8 cellular contexts compared by ENCODE assay signal in the genomic region with DNA sequence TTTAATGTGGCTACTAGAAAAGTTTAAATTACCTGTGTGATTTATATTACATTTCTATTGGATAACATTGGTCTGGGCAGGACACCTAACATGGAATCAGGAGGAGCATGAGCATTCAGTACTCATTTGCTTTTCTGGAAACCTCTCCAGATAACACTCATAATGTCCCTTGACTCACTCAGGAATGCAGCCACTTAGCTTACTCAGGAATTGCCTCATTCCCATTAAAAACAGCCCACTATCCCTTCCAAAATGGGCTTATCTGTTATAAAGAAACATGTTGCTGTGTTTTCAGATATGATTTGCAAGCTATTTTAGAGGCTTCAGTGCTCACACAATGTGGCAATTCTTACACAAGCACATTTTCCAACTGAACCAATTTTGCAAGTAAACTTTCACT. TPM values are rescaled to one million over a fixed set of nuclear protein-coding genes. Genes with fewer than 3 reads are reported as not detected.
A peak's percentile ranks its signal among the peaks of the same experiment; 100 is the strongest.
DNase-seq lines count a peak whose midpoint lies in the region; ATAC-seq and TF ChIP-seq lines count a peak whose summit lies in the region.

No MANE protein-coding gene starts in this region.

- H3K4me2 ChIP-seq in GM23248 (ENCODE audit: unreplicated experiment), result peak overlapping the region; percentile 89

- H3K36me3 Mint-ChIP-seq in activated CD4-positive, alpha-beta memory T cell treated with anti-CD3 and anti-CD28 coated beads for 36 hours, result peaks cover 2% of the 10 kb centered on the region

- H3K27me3 ChIP-seq in GM23248 (replicated peaks; ENCODE audit: insufficient read depth) (no peaks in the 10 kb centered on the region), heart left ventricle (no peaks in the 10 kb centered on the region), gastrocnemius medialis (no peaks in the 10 kb centered on the region)

- DNase-seq in GM23248 (peak; percentile 96), heart left ventricle (peak in 1 of 5 donors; percentile 29), gastrocnemius medialis (peak; percentile 54 to 62), SKM-1 (lab: John Stamatoyannopoulos, UW; ENCODE audit: unreplicated experiment) (no peak), NCI-H748 treated with DMSO at 0.1 percent for 48 hours (lab: John Stamatoyannopoulos, UW) (no peak)
- DNase-seq in activated CD4-positive, alpha-beta memory T cell treated with anti-CD3 and anti-CD28 coated beads for 36 hours, result no peak

- no peaks in the 10 kb centered on the region for H3K9me2 ChIP-seq in GM23248 (ENCODE audit: insufficient read depth)

- ATAC-seq in SK-N-SH treated with all-trans-retinoic acid at 6 μM for 48 hours, result peak; percentile 73
- ATAC-seq in heart left ventricle, result peak; percentile 90 to 97 (median 92)
- ATAC-seq in gastrocnemius medialis, result peak; percentile 79 to 85
- ATAC-seq in HG03045 (IDR thresholded peaks at IDR 0.05; ENCODE audit: unreplicated experiment), result no peak

- H3K36me3 ChIP-seq in GM23248 (ENCODE audit: low read depth) (peaks cover 6% of the 10 kb centered on the region; the same call in 1 of the 2 replicates), heart left ventricle (no peaks in the 10 kb centered on the region), gastrocnemius medialis (no peaks in the 10 kb centered on the region)

- H3K9me3 ChIP-seq in GM23248 (ENCODE audit: low read depth), result no peaks in the 10 kb centered on the region
- no peaks in the 10 kb centered on the region for H3K9me3 ChIP-seq in heart left ventricle
- H3K9me3 ChIP-seq in gastrocnemius medialis, result no peaks in the 10 kb centered on the region

- peak overlapping the region; percentile 75 for H3K9ac ChIP-seq in GM23248

- no peak overlapping the region for H3K27ac Mint-ChIP-seq in activated CD4-positive, alpha-beta memory T cell treated with anti-CD3 and anti-CD28 coated beads for 36 hours

- H3K27me3 Mint-ChIP-seq in activated CD4-positive, alpha-beta memory T cell treated with anti-CD3 and anti-CD28 coated beads for 36 hours, result no peaks in the 10 kb centered on the region

- peaks cover 76% of the 10 kb centered on the region for H3K79me2 ChIP-seq in GM23248 (ENCODE audit: insufficient read depth)

- H3K9me3 Mint-ChIP-seq in activated CD4-positive, alpha-beta memory T cell treated with anti-CD3 and anti-CD28 coated beads for 36 hours, result no peaks in the 10 kb centered on the region

- H4K20me1 ChIP-seq in GM23248 (ENCODE audit: insufficient read depth), result no peaks in the 10 kb centered on the region

- no peak overlapping the region for H2AFZ ChIP-seq in GM23248

- peaks cover 8% of the 10 kb centered on the region for H3K4me1 Mint-ChIP-seq in activated CD4-positive, alpha-beta memory T cell treated with anti-CD3 and anti-CD28 coated beads for 36 hours (ENCODE audit: low read depth)

- TF ChIP-seq POLR2A in heart left ventricle (IDR thresholded peaks at IDR 0.05) (no peak), gastrocnemius medialis (IDR thresholded peaks at IDR 0.05) (peak in 1 of 2 donors; percentile 32)

- peaks cover 70% of the 10 kb centered on the region for H3F3A ChIP-seq in GM23248 (ENCODE audit: insufficient read depth)

- TF ChIP-seq CTCF in heart left ventricle (IDR thresholded peaks at IDR 0.05) (no peak), gastrocnemius medialis (IDR thresholded peaks at IDR 0.05 in 4 of 5, conservative IDR thresholded peaks at IDR 0.05 in 1 of 5) (no peak)

- intact Hi-C loops in heart left ventricle (cut with DNase I) (loop anchor here in 1 of 10 donors (5.0 kb wide), 1 partner anchor 37 kb away; no protein-coding TSS in a partner anchor), gastrocnemius medialis (cut with DNase I; ENCODE audit: low total_unique reads) (no loop called here)
- intact Hi-C loops in activated CD4-positive, alpha-beta memory T cell treated with anti-CD3 and anti-CD28 coated beads for 36 hours (cut with micrococcal nuclease), result no loop called here

- H3K27ac ChIP-seq in GM23248 (peak overlapping the region; percentile 97), heart left ventricle (peak overlapping the region; percentile 28 to 85 (median 76)), gastrocnemius medialis (peak overlapping the region; percentile 86 to 92 (median 90))

- H3K4me3 ChIP-seq in GM23248, result peak overlapping the region; percentile 33
- H3K4me3 ChIP-seq in heart left ventricle, result no peak overlapping the region
- no peak overlapping the region for H3K4me3 ChIP-seq in gastrocnemius medialis

- CTCF ChIA-PET in activated CD4-positive, alpha-beta memory T cell treated with anti-CD3 and anti-CD28 coated beads for 36 hours (lab: Charles Lee), result no interaction called here

- H3K4me1 ChIP-seq in GM23248 (ENCODE audit: insufficient read depth), result peaks cover 69% of the 10 kb centered on the region
- peaks cover 5 to 62% (median 47%) of the 10 kb centered on the region in 12 donors for H3K4me1 ChIP-seq in heart left ventricle
- H3K4me1 ChIP-seq in gastrocnemius medialis, result peaks cover 59 to 86% of the 10 kb centered on the region in 2 donors

- POLR2A ChIA-PET in activated CD4-positive, alpha-beta memory T cell treated with anti-CD3 and anti-CD28 coated beads for 36 hours (lab: Charles Lee), result no interaction called here

- in situ Hi-C loops in GM23248 (cut with MboI) (no loop called here), gastrocnemius medialis (cut with MboI; ENCODE audit: low sequenced_read_pairs in 4 of 4) (no loop called here)

- H3K4me3 Mint-ChIP-seq in activated CD4-positive, alpha-beta memory T cell treated with anti-CD3 and anti-CD28 coated beads for 36 hours, result no peak overlapping the region

TF ChIP-seq in SK-N-SH treated with all-trans-retinoic acid at 6 μM for 48 hours, 23 proteins besides CTCF, POLR2A, EP300 and RAD21:
- no peak for TF ChIP-seq CSDC2 (CRISPR knock-in tag; IDR thresholded peaks at IDR 0.05)
- peak; percentile 97 for TF ChIP-seq ISL1 (CRISPR knock-in tag; IDR thresholded peaks at IDR 0.05)
- peak; percentile 73; the same call in 1 of the 2 replicates for TF ChIP-seq SNAI2 (CRISPR knock-in tag; IDR thresholded peaks at IDR 0.05)
- TF ChIP-seq, protein P1, sequence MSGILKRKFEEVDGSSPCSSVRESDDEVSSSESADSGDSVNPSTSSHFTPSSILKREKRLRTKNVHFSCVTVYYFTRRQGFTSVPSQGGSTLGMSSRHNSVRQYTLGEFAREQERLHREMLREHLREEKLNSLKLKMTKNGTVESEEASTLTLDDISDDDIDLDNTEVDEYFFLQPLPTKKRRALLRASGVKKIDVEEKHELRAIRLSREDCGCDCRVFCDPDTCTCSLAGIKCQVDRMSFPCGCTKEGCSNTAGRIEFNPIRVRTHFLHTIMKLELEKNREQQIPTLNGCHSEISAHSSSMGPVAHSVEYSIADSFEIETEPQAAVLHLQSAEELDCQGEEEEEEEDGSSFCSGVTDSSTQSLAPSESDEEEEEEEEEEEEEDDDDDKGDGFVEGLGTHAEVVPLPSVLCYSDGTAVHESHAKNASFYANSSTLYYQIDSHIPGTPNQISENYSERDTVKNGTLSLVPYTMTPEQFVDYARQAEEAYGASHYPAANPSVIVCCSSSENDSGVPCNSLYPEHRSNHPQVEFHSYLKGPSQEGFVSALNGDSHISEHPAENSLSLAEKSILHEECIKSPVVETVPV (CRISPR knock-in tag; IDR thresholded peaks at IDR 0.05), result no peak
- TF ChIP-seq, protein P2, sequence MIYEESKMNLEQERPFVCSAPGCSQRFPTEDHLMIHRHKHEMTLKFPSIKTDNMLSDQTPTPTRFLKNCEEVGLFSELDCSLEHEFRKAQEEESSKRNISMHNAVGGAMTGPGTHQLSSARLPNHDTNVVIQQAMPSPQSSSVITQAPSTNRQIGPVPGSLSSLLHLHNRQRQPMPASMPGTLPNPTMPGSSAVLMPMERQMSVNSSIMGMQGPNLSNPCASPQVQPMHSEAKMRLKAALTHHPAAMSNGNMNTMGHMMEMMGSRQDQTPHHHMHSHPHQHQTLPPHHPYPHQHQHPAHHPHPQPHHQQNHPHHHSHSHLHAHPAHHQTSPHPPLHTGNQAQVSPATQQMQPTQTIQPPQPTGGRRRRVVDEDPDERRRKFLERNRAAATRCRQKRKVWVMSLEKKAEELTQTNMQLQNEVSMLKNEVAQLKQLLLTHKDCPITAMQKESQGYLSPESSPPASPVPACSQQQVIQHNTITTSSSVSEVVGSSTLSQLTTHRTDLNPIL (CRISPR knock-in tag; IDR thresholded peaks at IDR 0.05; ENCODE audit: low read depth), result 0 out of 2 replicates have a peak, but pooled peaks have one; percentile 65

RNA-seq across cellular contexts. Expression of a gene that starts 17.1 kb away (rescaled TPM):
- total RNA-seq in GM23248 (2014; rRNA removed; shearing (Covaris generic)), result 164 and 166 TPM in 2 replicates
- polyA plus RNA-seq in GM23248 (2016; fragmentation: Nextera tagmentation; extraction: Ambion mirVana) (130 and 135 TPM in 2 replicates), heart left ventricle (100 to 1,000 TPM in 1 of 2 donors, 10 to 100 TPM in 1; 32.3 to 204 TPM)
- total RNA-seq in heart left ventricle (100 to 1,000 TPM in 4 of 9 donors, 10 to 100 TPM in 5; 54.5 to 197 (median 95.9) TPM), gastrocnemius medialis (100 to 1,000 TPM; 127 to 319 (median 239) TPM)
- 10 to 100 TPM; 30.5 to 30.6 TPM for total RNA-seq in activated CD4-positive, alpha-beta memory T cell treated with anti-CD3 and anti-CD28 coated beads for 36 hours

Comparison
In these comparisons a context has a peak if more than half of its experiments do, and no peak if none do; other contexts are left out.
1. DNase-seq: peak in GM23248 (single experiment) and gastrocnemius medialis (2 of 2); none in SKM-1 (single experiment), activated CD4-positive, alpha-beta memory T cell treated with anti-CD3 and anti-CD28 coated beads for 36 hours (single experiment) and NCI-H748 treated with DMSO at 0.1 percent for 48 hours (single experiment).
2. Peak in every context shown above with its lines, with median percentiles within 50 percentile points of each other: H3K27ac ChIP-seq.